Comparison of ENCODE assay signal across 27 cellular contexts in genomic region chr16:57615813-57616212, GRCh38. TPM values are rescaled to one million over a fixed set of nuclear protein-coding genes. Genes with fewer than 3 reads are reported as not detected.
DNase-seq lines count a peak whose midpoint lies in the region; ATAC-seq, FAIRE-seq and TF ChIP-seq lines count a peak whose summit lies in the region.
"Had no signal": no experiment of that assay in that cellular context is flagged by ENCODE, and none has a peak within 500 bp of the region (broad histone marks: within the 10 kb centered on the region; RNA-seq: fewer than 3 reads in every experiment).

No MANE protein-coding gene starts in this region.

- intact Hi-C loops in HepG2 (cut with micrococcal nuclease; ENCODE audit: unreplicated experiment) (no loop called here), right lobe of liver (cut with DNase I) (no loop called here), aorta (cut with DNase I) (no loop called here)

- no TSS peak for BruUV-seq in HepG2 (replicated peaks; lab: Mats Ljungman, UMichigan)

- no peaks in the 10 kb centered on the region for H3K36me3 ChIP-seq in HepG2 (replicated peaks in 1 of 2; ENCODE audit: control insufficient read depth in 1 of 2, insufficient read depth in 2 of 2, low read length in 2 of 2)
- no peaks in the 10 kb centered on the region for H3K36me3 ChIP-seq in right lobe of liver
- H3K36me3 ChIP-seq in aorta (ENCODE audit: control insufficient read depth in 1 of 2, insufficient read depth in 2 of 2, low read length in 1 of 2), result no peaks in the 10 kb centered on the region
- H3K36me3 ChIP-seq: adrenal gland, vagina had no signal

- no peak for TF ChIP-seq POLR2A in HepG2 (IDR thresholded peaks at IDR 0.05; ENCODE audit: insufficient read depth in 1 of 2, low read depth in 2 of 2, low read length in 2 of 2)
- no peak for TF ChIP-seq POLR2A in right lobe of liver (IDR thresholded peaks at IDR 0.05)

- FAIRE-seq in HepG2 (lab: Jason Lieb, UNC), result no peak
- FAIRE-seq: H54 had no signal

- in situ Hi-C loops in HepG2 (cut with HindIII; ENCODE audit: extremely low pct_ligation_motif_present, low pct_unique_long_range_greater_than_20kb), result no loop called here

- H3K27ac ChIP-seq in HepG2 (ENCODE audit: extremely low read length, insufficient read depth, low read length), result no peak overlapping the region
- H3K27ac ChIP-seq in right lobe of liver, result no peak overlapping the region
- H3K27ac ChIP-seq in aorta (ENCODE audit: low read depth in 1 of 2, low read length in 2 of 2), result no peak overlapping the region
- H3K27ac ChIP-seq: 22Rv1, adrenal gland, parathyroid adenoma, PC-9, vagina had no signal

- H3K27me3 ChIP-seq in HepG2 (ENCODE audit: control insufficient read depth in 1 of 2, insufficient read depth in 2 of 2, low read length in 2 of 2), result peaks cover 0 to 24% of the 10 kb centered on the region in 2 experiments; a peak in 3 of 5 replicates
- no peaks in the 10 kb centered on the region for H3K27me3 ChIP-seq in right lobe of liver
- H3K27me3 ChIP-seq in aorta (ENCODE audit: control insufficient read depth in 1 of 2, insufficient read depth in 2 of 2, low read length in 1 of 2), result no peaks in the 10 kb centered on the region
- H3K27me3 ChIP-seq: adrenal gland, vagina had no signal

- no peak for TF ChIP-seq RAD21 in HepG2 (CRISPR knock-in tag; IDR thresholded peaks at IDR 0.05)

- H3K9me3 ChIP-seq in HepG2 (ENCODE audit: low read length) (no peaks in the 10 kb centered on the region), right lobe of liver (no peaks in the 10 kb centered on the region), aorta (ENCODE audit: control insufficient read depth, low read length) (no peaks in the 10 kb centered on the region)
- H3K9me3 ChIP-seq: adrenal gland, vagina had no signal

- H3K4me1 ChIP-seq in HepG2 (ENCODE audit: insufficient read depth, low read length) (peaks cover 56% of the 10 kb centered on the region), right lobe of liver (no peaks in the 10 kb centered on the region), aorta (ENCODE audit: control insufficient read depth in 1 of 2, insufficient read depth in 2 of 2, low read length in 2 of 2) (no peaks in the 10 kb centered on the region)

- WGBS in HepG2 (ENCODE audit: low lambda C conversion rate), result 26% methylated on average over 10 of the region's 10 CpGs
- 93% methylated on average over 5 of the region's 10 CpGs for WGBS in right lobe of liver (ENCODE audit: insufficient coverage, low coverage, low lambda C conversion rate, missing lambda C conversion rate)
- 89 to 94% methylated on average over 10 of the region's 10 CpGs for WGBS in aorta, 2 donors

- no peak overlapping the region for H3K9ac ChIP-seq in HepG2 (ENCODE audit: insufficient read depth, low read depth, low read length)
- H3K9ac ChIP-seq: parathyroid adenoma had no signal

- TF ChIP-seq CTCF in HepG2 (CRISPR knock-in tag; IDR thresholded peaks at IDR 0.05) (no peak), right lobe of liver (IDR thresholded peaks at IDR 0.05) (no peak)

- ATAC-seq in HepG2 (no peak), right lobe of liver (no peak), left lobe of liver (no peak), aorta (ENCODE audit: low FRiP score) (no peak), HG02759 (IDR thresholded peaks at IDR 0.05; ENCODE audit: unreplicated experiment) (no peak)
- ATAC-seq: activated CD8-positive, alpha-beta memory T cell treated with anti-CD3 and anti-CD28 coated beads, Interleukin-2, amount 10 ng/mL, durations not matched to agents 7 days and 5 days; CD8-positive, alpha-beta T cell; right cardiac atrium had no signal

- no peak overlapping the region for H3K4me2 ChIP-seq in HepG2 (ENCODE audit: low read depth, low read length)
- H3K4me2 ChIP-seq: PC-9 had no signal

- TF ChIP-seq EP300 in HepG2 (IDR thresholded peaks at IDR 0.05; ENCODE audit: low read depth in 2 of 2, low read length in 2 of 2) (no peak), HepG2 (CRISPR knock-in tag; IDR thresholded peaks at IDR 0.05; ENCODE audit: borderline replicate concordance) (no peak)

- CTCF ChIA-PET in HepG2 (lab: Yijun Ruan, JAX; ENCODE audit: low intra/inter-chr PET ratio, low total read pairs), result interaction anchor here (2.2 kb wide), 1 partner anchor 33 kb away, joined by 7 read pairs; no protein-coding TSS in a partner anchor

- POLR2A ChIA-PET in HepG2 (lab: Yijun Ruan, JAX), result interaction anchor here (1.8 to 2.3 kb wide), 2 partner anchors 20 to 22 kb away, joined by 4 to 7 read pairs; no protein-coding TSS in a partner anchor

- no peaks in the 10 kb centered on the region for H3K79me2 ChIP-seq in HepG2 (ENCODE audit: insufficient read depth, low read length)

- DNase-seq in DMS 273 (lab: John Stamatoyannopoulos, UW; ENCODE audit: unreplicated experiment) (peak; percentile 33), DMS 273 treated with DMSO at 0.1 percent for 48 hours (lab: John Stamatoyannopoulos, UW) (no peak), HepG2 (ENCODE audit: low spot score) (no peak), right lobe of liver (no peak), left lobe of liver (ENCODE audit: low spot score) (peak; percentile 27), aorta (peak; percentile 19 to 25), kidney glomerular epithelial cell (lab: John Stamatoyannopoulos, UW) (no peak)
- DNase-seq: activated B cell treated with CpG ODN at 0.5 μM for 24 hours; activated CD8-positive, alpha-beta memory T cell treated with anti-CD3 and anti-CD28 coated beads, Interleukin-2, amount 10 ng/mL, durations not matched to agents 7 days and 5 days; CD8-positive, alpha-beta T cell; DMS153; effector CD8-positive, alpha-beta T cell; mammary epithelial cell; NCI-H1048; NCI-H1694 treated with DMSO at 0.1 percent for 48 hours; NCI-H510A treated with DMSO at 0.1 percent for 48 hours; PC-9; stimulated activated CD4-positive, alpha-beta T cell treated with anti-CD3 and anti-CD28 coated beads, Interleukin-12 subunit alpha, Interleukin-12 subunit beta, amount 100 ng/mL, for 4 hours; stimulated activated CD4-positive, alpha-beta T cell treated with anti-CD3 and anti-CD28 coated beads, Interleukin-4, amount 100 ng/mL, for 1 hour had no signal

- no peak overlapping the region for H2AFZ ChIP-seq in HepG2 (ENCODE audit: low read length)
- H2AFZ ChIP-seq: parathyroid adenoma, PC-9 had no signal

- no peaks in the 10 kb centered on the region for H4K20me1 ChIP-seq in HepG2 (ENCODE audit: insufficient read depth, low read length)

- no peak overlapping the region for H3K4me3 ChIP-seq in HepG2 (replicated peaks in 1 of 3; ENCODE audit: insufficient read depth in 1 of 3, low read depth in 2 of 3, low read length in 3 of 3)
- no peak overlapping the region for H3K4me3 ChIP-seq in right lobe of liver
- no peak overlapping the region for H3K4me3 ChIP-seq in aorta (ENCODE audit: low read length in 2 of 2)
- H3K4me3 ChIP-seq: adrenal gland, PC-9, vagina had no signal

RNA-seq across cellular contexts. Expression of gene ADGRG1, which starts 12.6 kb away (rescaled TPM):
- total RNA-seq in HepG2 (2016; rRNA removed; fragmentation: Illumina TruSeq; extraction: Trizol), result 2.8 and 5.9 TPM in 2 replicates
- total RNA-seq in HepG2 (2016; cell fraction: cytosol; rRNA removed; fragmentation: Illumina TruSeq; extraction: Trizol; ENCODE audit: low read depth), result 1.1 and 2.0 TPM in 2 replicates
- total RNA-seq in HepG2 (2016; cell fraction: insoluble cytoplasmic fraction; rRNA removed; fragmentation: Illumina TruSeq; extraction: Trizol), result 2.8 and 5.0 TPM in 2 replicates
- 3.1 and 3.2 TPM in 2 replicates for total RNA-seq in HepG2 (2016; cell fraction: membrane; rRNA removed; fragmentation: Illumina TruSeq; extraction: Trizol)
- 7.2 and 8.0 TPM in 2 replicates for total RNA-seq in HepG2 (2016; cell fraction: nucleus; rRNA removed; fragmentation: Illumina TruSeq; extraction: Trizol)
- polyA plus RNA-seq in HepG2 (2011; rRNA removed), result 2.7 and 3.3 TPM in 2 replicates
- 1.8 and 2.1 TPM in 2 replicates for polyA plus RNA-seq in HepG2 (2011; cell fraction: cytosol; rRNA removed)
- polyA plus RNA-seq in HepG2 (2011; cell fraction: nucleus; rRNA removed), result 5.0 and 7.4 TPM in 2 replicates
- polyA plus RNA-seq in HepG2 (2012), result 2.3 and 3.3 TPM in 2 replicates
- 0.83 and 1.3 TPM in 2 replicates for polyA plus RNA-seq in HepG2 (2016; cell fraction: cytosol; fragmentation: Illumina TruSeq; extraction: Trizol; ENCODE audit: low read depth)
- polyA plus RNA-seq in HepG2 (2016; cell fraction: insoluble cytoplasmic fraction; fragmentation: Illumina TruSeq; extraction: Trizol; ENCODE audit: low read depth), result 2.4 and 5.1 TPM in 2 replicates
- 2.8 and 3.2 TPM in 2 replicates for polyA plus RNA-seq in HepG2 (2016; cell fraction: membrane; fragmentation: Illumina TruSeq; extraction: Trizol; ENCODE audit: low read depth)
- polyA plus RNA-seq in HepG2 (2016; cell fraction: nucleus; fragmentation: Illumina TruSeq; extraction: Trizol; ENCODE audit: insufficient read depth, low read depth), result 14.1 and 15.0 TPM in 2 replicates
- polyA minus RNA-seq in HepG2 (2011; rRNA and poly(A)+ RNA removed; ENCODE audit: low replicate concordance), result 4.0 and 29.5 TPM in 2 replicates
- 1.8 and 1.9 TPM in 2 replicates for polyA minus RNA-seq in HepG2 (2011; cell fraction: cytosol; rRNA and poly(A)+ RNA removed)
- 2.4 and 2.8 TPM in 2 replicates for polyA minus RNA-seq in HepG2 (2011; cell fraction: nucleus; rRNA and poly(A)+ RNA removed)
- 1 to 10 TPM; 1.8 to 4.2 (median 3.4) TPM for total RNA-seq in right lobe of liver
- total RNA-seq in left lobe of liver, result 5.1 TPM
- 10 to 100 TPM; 33.0 to 68.4 TPM for total RNA-seq in aorta
- 1 to 10 TPM; 1.2 to 2.1 TPM for polyA plus RNA-seq in aorta

RNA-seq across cellular contexts. Expression of gene ADGRG3, which starts 52.3 kb away (rescaled TPM):
- total RNA-seq in HepG2 (2016; rRNA removed; fragmentation: Illumina TruSeq; extraction: Trizol) (1.0 and 2.7 TPM in 2 replicates), right lobe of liver (1 to 10 TPM in 1 of 6 experiments, under 1 TPM in 5; 0.37 to 1.6 (median 0.83) TPM), left lobe of liver (0.43 TPM), aorta (1 to 10 TPM in 1 of 2 donors, under 1 TPM in 1; 0.84 to 3.9 TPM)
- total RNA-seq in HepG2 (2016; cell fraction: cytosol; rRNA removed; fragmentation: Illumina TruSeq; extraction: Trizol; ENCODE audit: low read depth), result 0.79 and 1.1 TPM in 2 replicates
- total RNA-seq in HepG2 (2016; cell fraction: insoluble cytoplasmic fraction; rRNA removed; fragmentation: Illumina TruSeq; extraction: Trizol), result 1.1 and 2.2 TPM in 2 replicates
- total RNA-seq in HepG2 (2016; cell fraction: membrane; rRNA removed; fragmentation: Illumina TruSeq; extraction: Trizol), result 1.0 and 1.5 TPM in 2 replicates
- total RNA-seq in HepG2 (2016; cell fraction: nucleus; rRNA removed; fragmentation: Illumina TruSeq; extraction: Trizol), result 2.3 and 2.7 TPM in 2 replicates
- polyA plus RNA-seq in HepG2 (2011; rRNA removed) (11.8 and 13.6 TPM in 2 replicates), aorta (under 1 TPM; 0.08 to 0.25 TPM)
- polyA plus RNA-seq in HepG2 (2011; cell fraction: cytosol; rRNA removed), result 10.8 and 11.2 TPM in 2 replicates
- polyA plus RNA-seq in HepG2 (2011; cell fraction: nucleus; rRNA removed), result 21.1 and 23.7 TPM in 2 replicates
- polyA plus RNA-seq in HepG2 (2012), result 5.8 and 8.1 TPM in 2 replicates
- 0.49 and 0.54 TPM in 2 replicates for polyA plus RNA-seq in HepG2 (2016; cell fraction: cytosol; fragmentation: Illumina TruSeq; extraction: Trizol; ENCODE audit: low read depth)
- polyA plus RNA-seq in HepG2 (2016; cell fraction: insoluble cytoplasmic fraction; fragmentation: Illumina TruSeq; extraction: Trizol; ENCODE audit: low read depth), result 1.3 TPM in 2 replicates
- 0.65 and 1.0 TPM in 2 replicates for polyA plus RNA-seq in HepG2 (2016; cell fraction: membrane; fragmentation: Illumina TruSeq; extraction: Trizol; ENCODE audit: low read depth)
- polyA plus RNA-seq in HepG2 (2016; cell fraction: nucleus; fragmentation: Illumina TruSeq; extraction: Trizol; ENCODE audit: insufficient read depth, low read depth), result 5.4 and 6.5 TPM in 2 replicates
- 0.91 and 31.9 TPM in 2 replicates for polyA minus RNA-seq in HepG2 (2011; rRNA and poly(A)+ RNA removed; ENCODE audit: low replicate concordance)
- polyA minus RNA-seq in HepG2 (2011; cell fraction: cytosol; rRNA and poly(A)+ RNA removed), result 4.7 and 5.3 TPM in 2 replicates
- polyA minus RNA-seq in HepG2 (2011; cell fraction: nucleus; rRNA and poly(A)+ RNA removed), result 8.9 and 10.4 TPM in 2 replicates
- total RNA-seq: activated B cell treated with CpG ODN at 0.5 μM for 24 hours; activated CD8-positive, alpha-beta memory T cell treated with anti-CD3 and anti-CD28 coated beads, Interleukin-2, amount 10 ng/mL, durations not matched to agents 7 days and 5 days; kidney epithelial cell; mammary epithelial cell; PC-9 had no signal
- polyA plus RNA-seq: mammary epithelial cell had no signal

Comparison
In these comparisons a context has a peak if more than half of its experiments do, and no peak if none do; other contexts are left out.
1. DNase-seq: peak in DMS 273 (single experiment), left lobe of liver (single experiment) and aorta (2 of 2); none in DMS 273 treated with DMSO at 0.1 percent for 48 hours (single experiment), HepG2 (single experiment), right lobe of liver (0 of 3) and kidney glomerular epithelial cell (single experiment).